Comparison of ENCODE assay signal across 1 cellular context in genomic region chr6:105136433-105137350, GRCh38.
A peak's percentile ranks its signal among the peaks of the same experiment; 100 is the strongest.
TF ChIP-seq lines count a peak whose summit lies in the region.

No MANE protein-coding gene starts in this region.

TF ChIP-seq in neural cell, 6 proteins besides CTCF, POLR2A, EP300 and RAD21 (continued from another document):
- no peak for TF ChIP-seq REST (IDR thresholded peaks at IDR 0.05; ENCODE audit: borderline replicate concordance)
- peak; percentile 14 for TF ChIP-seq MXI1 (conservative IDR thresholded peaks at IDR 0.05; ENCODE audit: poor library complexity, severe bottlenecking)
- peak; percentile 46 for TF ChIP-seq SMC3 (conservative IDR thresholded peaks at IDR 0.05; ENCODE audit: poor library complexity)
